In genomic region chr10:113135025-113135424, GRCh38 we compare ENCODE assay signal across 17 cellular contexts.
"Had no signal": no experiment of that assay in that cellular context is flagged by ENCODE, and none has a peak within 500 bp of the region (broad histone marks: within the 10 kb centered on the region; RNA-seq: fewer than 3 reads in every experiment).

No MANE protein-coding gene starts in this region.

- H3K36me3 Mint-ChIP-seq: activated CD4-positive, alpha-beta memory T cell treated with anti-CD3 and anti-CD28 coated beads for 36 hours; activated CD8-positive, alpha-beta memory T cell treated with anti-CD3 and anti-CD28 coated beads, Interleukin-2, amount 10 ng/mL, durations not matched to agents 7 days and 5 days; mesothelial cell of epicardium; natural killer cell treated with Interleukin-12 subunit alpha and Interleukin-12 subunit beta and Interleukin-15 and Interleukin-18, amount 100 ng/mL, for 72 hours had no signal

- H3K4me3 ChIP-seq: body of pancreas, lower lobe of right lung, tibial artery had no signal

- H3K4me3 Mint-ChIP-seq: activated CD4-positive, alpha-beta memory T cell treated with anti-CD3 and anti-CD28 coated beads for 36 hours; activated CD4-positive, alpha-beta T cell treated with anti-CD3 and anti-CD28 coated beads for 36 hours; activated CD8-positive, alpha-beta memory T cell treated with anti-CD3 and anti-CD28 coated beads, Interleukin-2, amount 10 ng/mL, durations not matched to agents 7 days and 5 days; activated T-helper 17 cell treated with anti-CD3 and anti-CD28 coated beads, Interleukin-2, amount 50 U/mL, for 72 hours; mesothelial cell of epicardium; natural killer cell treated with Interleukin-12 subunit alpha and Interleukin-12 subunit beta and Interleukin-15 and Interleukin-18, amount 100 ng/mL, for 72 hours had no signal

- H3K9me3 Mint-ChIP-seq: activated CD4-positive, alpha-beta memory T cell treated with anti-CD3 and anti-CD28 coated beads for 36 hours; activated T-helper 17 cell treated with anti-CD3 and anti-CD28 coated beads, Interleukin-2, amount 50 U/mL, for 72 hours; mesothelial cell of epicardium; natural killer cell treated with Interleukin-12 subunit alpha and Interleukin-12 subunit beta and Interleukin-15 and Interleukin-18, amount 100 ng/mL, for 72 hours had no signal

- H3K9me3 ChIP-seq: body of pancreas, lower lobe of right lung, tibial artery had no signal

- H3K4me1 Mint-ChIP-seq: activated CD4-positive, alpha-beta T cell treated with anti-CD3 and anti-CD28 coated beads for 36 hours; activated CD8-positive, alpha-beta memory T cell treated with anti-CD3 and anti-CD28 coated beads, Interleukin-2, amount 10 ng/mL, durations not matched to agents 7 days and 5 days; activated T-helper 17 cell treated with anti-CD3 and anti-CD28 coated beads, Interleukin-2, amount 50 U/mL, for 72 hours had no signal

- H3K36me3 ChIP-seq: lower lobe of right lung had no signal

- H3K27ac ChIP-seq: body of pancreas, lower lobe of right lung, tibial artery had no signal

- H3K27ac Mint-ChIP-seq: activated CD4-positive, alpha-beta memory T cell treated with anti-CD3 and anti-CD28 coated beads for 36 hours; activated CD4-positive, alpha-beta T cell treated with anti-CD3 and anti-CD28 coated beads for 36 hours; activated CD8-positive, alpha-beta memory T cell treated with anti-CD3 and anti-CD28 coated beads, Interleukin-2, amount 10 ng/mL, durations not matched to agents 7 days and 5 days; activated T-helper 17 cell treated with anti-CD3 and anti-CD28 coated beads, Interleukin-2, amount 50 U/mL, for 72 hours; mesothelial cell of epicardium; natural killer cell treated with Interleukin-12 subunit alpha and Interleukin-12 subunit beta and Interleukin-15 and Interleukin-18, amount 100 ng/mL, for 72 hours had no signal

- H3K27me3 ChIP-seq: body of pancreas, tibial artery had no signal

- DNase-seq: activated CD4-positive, alpha-beta memory T cell treated with anti-CD3 and anti-CD28 coated beads for 36 hours; activated CD4-positive, alpha-beta T cell treated with anti-CD3 and anti-CD28 coated beads for 36 hours; activated CD8-positive, alpha-beta memory T cell treated with anti-CD3 and anti-CD28 coated beads, Interleukin-2, amount 10 ng/mL, durations not matched to agents 7 days and 5 days; activated naive CD4-positive, alpha-beta T cell treated with Interleukin-2 at 50 U/mL for 16 hours; body of pancreas; dermis blood vessel endothelial cell; foreskin fibroblast; hypothalamus; islet precursor cell; lower lobe of right lung; occipital lobe; stimulated activated naive CD8-positive, alpha-beta T cell treated with anti-CD3 and anti-CD28 coated beads, Interleukin-15, Interleukin-2, amounts not matched to agents 100 U/mL and 50 U/mL, for 24 hours; substantia nigra; tibial artery had no signal

- ATAC-seq: activated CD4-positive, alpha-beta T cell treated with anti-CD3 and anti-CD28 coated beads for 36 hours; activated CD8-positive, alpha-beta memory T cell treated with anti-CD3 and anti-CD28 coated beads, Interleukin-2, amount 10 ng/mL, durations not matched to agents 7 days and 5 days; activated T-helper 17 cell treated with anti-CD3 and anti-CD28 coated beads, Interleukin-2, amount 50 U/mL, for 72 hours; body of pancreas; natural killer cell treated with Interleukin-12 subunit alpha and Interleukin-12 subunit beta and Interleukin-15 and Interleukin-18, amount 100 ng/mL, for 72 hours; stimulated activated naive CD8-positive, alpha-beta T cell treated with anti-CD3 and anti-CD28 coated beads, Interleukin-15, Interleukin-2, amounts not matched to agents 100 U/mL and 50 U/mL, for 24 hours had no signal
